Comparison of ENCODE assay signal across 1 cellular context in the genomic region with DNA sequence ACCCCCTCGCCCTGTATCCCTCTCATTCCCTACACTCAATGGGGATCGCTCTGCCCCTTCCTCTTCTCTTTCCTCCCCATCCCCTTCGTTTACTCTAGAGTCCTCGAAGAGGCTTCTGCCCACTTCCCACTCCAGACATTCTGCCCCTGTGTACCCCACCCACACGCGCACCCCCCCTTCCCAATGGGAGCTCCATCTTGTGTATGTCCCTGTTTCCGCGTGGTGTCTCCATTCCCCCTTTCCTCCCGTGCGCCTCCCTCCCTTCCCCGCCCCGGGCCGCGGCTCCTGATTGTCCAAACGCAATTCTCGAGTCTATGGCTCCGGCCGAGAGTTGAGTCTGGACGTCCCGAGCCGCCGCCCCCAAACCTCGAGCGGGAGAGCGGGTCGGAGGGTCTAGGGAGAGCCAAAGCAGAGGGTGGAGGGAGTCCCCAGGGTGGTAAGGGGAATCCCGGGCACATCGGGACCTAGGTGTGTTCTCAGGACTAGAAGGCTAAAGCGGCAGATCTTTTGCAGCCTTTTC.
A peak's percentile ranks its signal among the peaks of the same experiment; 100 is the strongest.
TF ChIP-seq lines count a peak whose summit lies in the region.

No MANE protein-coding gene starts in this region.

TF ChIP-seq in K562, 482 proteins besides CTCF, POLR2A, EP300 and RAD21 (continues in another document):
- TF ChIP-seq, protein P1, sequence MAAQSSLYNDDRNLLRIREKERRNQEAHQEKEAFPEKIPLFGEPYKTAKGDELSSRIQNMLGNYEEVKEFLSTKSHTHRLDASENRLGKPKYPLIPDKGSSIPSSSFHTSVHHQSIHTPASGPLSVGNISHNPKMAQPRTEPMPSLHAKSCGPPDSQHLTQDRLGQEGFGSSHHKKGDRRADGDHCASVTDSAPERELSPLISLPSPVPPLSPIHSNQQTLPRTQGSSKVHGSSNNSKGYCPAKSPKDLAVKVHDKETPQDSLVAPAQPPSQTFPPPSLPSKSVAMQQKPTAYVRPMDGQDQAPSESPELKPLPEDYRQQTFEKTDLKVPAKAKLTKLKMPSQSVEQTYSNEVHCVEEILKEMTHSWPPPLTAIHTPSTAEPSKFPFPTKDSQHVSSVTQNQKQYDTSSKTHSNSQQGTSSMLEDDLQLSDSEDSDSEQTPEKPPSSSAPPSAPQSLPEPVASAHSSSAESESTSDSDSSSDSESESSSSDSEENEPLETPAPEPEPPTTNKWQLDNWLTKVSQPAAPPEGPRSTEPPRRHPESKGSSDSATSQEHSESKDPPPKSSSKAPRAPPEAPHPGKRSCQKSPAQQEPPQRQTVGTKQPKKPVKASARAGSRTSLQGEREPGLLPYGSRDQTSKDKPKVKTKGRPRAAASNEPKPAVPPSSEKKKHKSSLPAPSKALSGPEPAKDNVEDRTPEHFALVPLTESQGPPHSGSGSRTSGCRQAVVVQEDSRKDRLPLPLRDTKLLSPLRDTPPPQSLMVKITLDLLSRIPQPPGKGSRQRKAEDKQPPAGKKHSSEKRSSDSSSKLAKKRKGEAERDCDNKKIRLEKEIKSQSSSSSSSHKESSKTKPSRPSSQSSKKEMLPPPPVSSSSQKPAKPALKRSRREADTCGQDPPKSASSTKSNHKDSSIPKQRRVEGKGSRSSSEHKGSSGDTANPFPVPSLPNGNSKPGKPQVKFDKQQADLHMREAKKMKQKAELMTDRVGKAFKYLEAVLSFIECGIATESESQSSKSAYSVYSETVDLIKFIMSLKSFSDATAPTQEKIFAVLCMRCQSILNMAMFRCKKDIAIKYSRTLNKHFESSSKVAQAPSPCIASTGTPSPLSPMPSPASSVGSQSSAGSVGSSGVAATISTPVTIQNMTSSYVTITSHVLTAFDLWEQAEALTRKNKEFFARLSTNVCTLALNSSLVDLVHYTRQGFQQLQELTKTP (IDR thresholded peaks at IDR 0.05; ENCODE audit: low read depth in 1 of 2, partially characterized antibody in 2 of 2), result no peak
- TF ChIP-seq MTF1 (CRISPR knock-in tag; IDR thresholded peaks at IDR 0.05; ENCODE audit: borderline replicate concordance) (no peak), HDAC1 (IDR thresholded peaks at IDR 0.05) (no peak), ZNF436 (CRISPR knock-in tag; IDR thresholded peaks at IDR 0.05) (no peak), MYNN (IDR thresholded peaks at IDR 0.05) (0 out of 2 replicates have a peak, but pooled peaks have one; percentile 22), MYNN (CRISPR knock-in tag; IDR thresholded peaks at IDR 0.05) (no peak), TFE3 (CRISPR knock-in tag; IDR thresholded peaks at IDR 0.05) (peak; percentile 11; the same call in 1 of the 2 replicates), CEBPB (tag; IDR thresholded peaks at IDR 0.05) (no peak), MXI1 (IDR thresholded peaks at IDR 0.05; ENCODE audit: low read depth, low read length) (no peak), PCBP2 (IDR thresholded peaks at IDR 0.05; ENCODE audit: low read depth, low read length, poor library complexity, severe bottlenecking) (no peak), ZNF174 (CRISPR knock-in tag; IDR thresholded peaks at IDR 0.05) (no peak), GATA2 (CRISPR knock-in tag; IDR thresholded peaks at IDR 0.05) (no peak), ZNF224 (CRISPR knock-in tag; IDR thresholded peaks at IDR 0.05) (0 out of 2 replicates have a peak, but pooled peaks have one; percentile 44), MBD1 (CRISPR knock-in tag; IDR thresholded peaks at IDR 0.05) (no peak), JUN (IDR thresholded peaks at IDR 0.05; ENCODE audit: borderline replicate concordance, low read depth, low read length) (no peak), JUN (CRISPR knock-in tag; IDR thresholded peaks at IDR 0.05; ENCODE audit: borderline replicate concordance) (peak; percentile 11; the same call in 1 of the 2 replicates), CHD2 (IDR thresholded peaks at IDR 0.05; ENCODE audit: low read depth, low read length) (peak; percentile 52; the same call in 1 of the 2 replicates), FIP1L1 (IDR thresholded peaks at IDR 0.05; ENCODE audit: low read depth, low read length, poor library complexity, severe bottlenecking) (no peak), SMARCE1 (IDR thresholded peaks at IDR 0.05) (0 out of 2 replicates have a peak, but pooled peaks have one; percentile 26), C11orf30 (IDR thresholded peaks at IDR 0.05; ENCODE audit: low read depth) (no peak), PRPF4 (IDR thresholded peaks at IDR 0.05; ENCODE audit: insufficient read depth, low read depth, low read length, poor library complexity, severe bottlenecking) (no peak), LARP7 (IDR thresholded peaks at IDR 0.05) (no peak; the same call in 1 of the 2 replicates), RB1 (IDR thresholded peaks at IDR 0.05; ENCODE audit: low read depth) (peak; percentile 5; the same call in 1 of the 2 replicates), NUFIP1 (IDR thresholded peaks at IDR 0.05; ENCODE audit: partially characterized antibody) (no peak), ZNF561 (CRISPR knock-in tag; conservative IDR thresholded peaks at IDR 0.05) (no peak), KAT7 (CRISPR knock-in tag; IDR thresholded peaks at IDR 0.05; ENCODE audit: borderline replicate concordance) (peak; percentile 85; the same call in 1 of the 2 replicates), YY1 (IDR thresholded peaks at IDR 0.05; ENCODE audit: borderline replicate concordance in 1 of 3, control insufficient read depth in 1 of 3, extremely low read depth in 1 of 3, insufficient read depth in 3 of 3, insufficient read length in 1 of 3, insufficient replicate concordance in 2 of 3, low read depth in 1 of 3, low read length in 2 of 3) (peak in 1 of 3 experiments; percentile 26), ZNF780A (CRISPR knock-in tag; IDR thresholded peaks at IDR 0.05) (no peak), SMARCC2 (IDR thresholded peaks at IDR 0.05; ENCODE audit: low read depth) (peak; percentile 21; the same call in 1 of the 2 replicates), ADNP (tag; IDR thresholded peaks at IDR 0.05) (no peak), HSF4 (CRISPR knock-in tag; IDR thresholded peaks at IDR 0.05; ENCODE audit: borderline replicate concordance) (no peak), BRCA1 (IDR thresholded peaks at IDR 0.05) (no peak), BRCA1 (CRISPR knock-in tag; IDR thresholded peaks at IDR 0.05) (no peak), ZNF212 (CRISPR knock-in tag; IDR thresholded peaks at IDR 0.05) (no peak), TAF7 (tag; IDR thresholded peaks at IDR 0.05) (0 out of 2 replicates have a peak, but pooled peaks have one; percentile 22), EGR1 (conservative IDR thresholded peaks at IDR 0.05) (peak; percentile 44; the same call in 1 of the 2 replicates), ZHX1 (conservative IDR thresholded peaks at IDR 0.05; ENCODE audit: low read length) (no peak), NFYB (IDR thresholded peaks at IDR 0.05; ENCODE audit: extremely low read depth, insufficient read length) (no peak), ZNF518B (CRISPR knock-in tag; IDR thresholded peaks at IDR 0.05) (no peak), SIN3B (IDR thresholded peaks at IDR 0.05; ENCODE audit: low read depth) (no peak), ZNF165 (CRISPR knock-in tag; IDR thresholded peaks at IDR 0.05; ENCODE audit: borderline replicate concordance) (no peak)
- TF ChIP-seq, protein P2, sequence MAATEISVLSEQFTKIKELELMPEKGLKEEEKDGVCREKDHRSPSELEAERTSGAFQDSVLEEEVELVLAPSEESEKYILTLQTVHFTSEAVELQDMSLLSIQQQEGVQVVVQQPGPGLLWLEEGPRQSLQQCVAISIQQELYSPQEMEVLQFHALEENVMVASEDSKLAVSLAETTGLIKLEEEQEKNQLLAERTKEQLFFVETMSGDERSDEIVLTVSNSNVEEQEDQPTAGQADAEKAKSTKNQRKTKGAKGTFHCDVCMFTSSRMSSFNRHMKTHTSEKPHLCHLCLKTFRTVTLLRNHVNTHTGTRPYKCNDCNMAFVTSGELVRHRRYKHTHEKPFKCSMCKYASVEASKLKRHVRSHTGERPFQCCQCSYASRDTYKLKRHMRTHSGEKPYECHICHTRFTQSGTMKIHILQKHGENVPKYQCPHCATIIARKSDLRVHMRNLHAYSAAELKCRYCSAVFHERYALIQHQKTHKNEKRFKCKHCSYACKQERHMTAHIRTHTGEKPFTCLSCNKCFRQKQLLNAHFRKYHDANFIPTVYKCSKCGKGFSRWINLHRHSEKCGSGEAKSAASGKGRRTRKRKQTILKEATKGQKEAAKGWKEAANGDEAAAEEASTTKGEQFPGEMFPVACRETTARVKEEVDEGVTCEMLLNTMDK (IDR thresholded peaks at IDR 0.05; ENCODE audit: borderline replicate concordance, insufficient read depth, low read depth, low read length, poor library complexity, severe bottlenecking), result no peak
- TF ChIP-seq, protein P3, sequence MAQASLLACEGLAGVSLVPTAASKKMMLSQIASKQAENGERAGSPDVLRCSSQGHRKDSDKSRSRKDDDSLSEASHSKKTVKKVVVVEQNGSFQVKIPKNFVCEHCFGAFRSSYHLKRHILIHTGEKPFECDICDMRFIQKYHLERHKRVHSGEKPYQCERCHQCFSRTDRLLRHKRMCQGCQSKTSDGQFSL (CRISPR knock-in tag; IDR thresholded peaks at IDR 0.05), result 0 out of 2 replicates have a peak, but pooled peaks have one; percentile 34
- TF ChIP-seq, protein P3 (tag; IDR thresholded peaks at IDR 0.05), result no peak
- TF ChIP-seq, protein P4, sequence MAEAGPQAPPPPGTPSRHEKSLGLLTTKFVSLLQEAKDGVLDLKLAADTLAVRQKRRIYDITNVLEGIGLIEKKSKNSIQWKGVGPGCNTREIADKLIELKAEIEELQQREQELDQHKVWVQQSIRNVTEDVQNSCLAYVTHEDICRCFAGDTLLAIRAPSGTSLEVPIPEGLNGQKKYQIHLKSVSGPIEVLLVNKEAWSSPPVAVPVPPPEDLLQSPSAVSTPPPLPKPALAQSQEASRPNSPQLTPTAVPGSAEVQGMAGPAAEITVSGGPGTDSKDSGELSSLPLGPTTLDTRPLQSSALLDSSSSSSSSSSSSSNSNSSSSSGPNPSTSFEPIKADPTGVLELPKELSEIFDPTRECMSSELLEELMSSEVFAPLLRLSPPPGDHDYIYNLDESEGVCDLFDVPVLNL (CRISPR knock-in tag; IDR thresholded peaks at IDR 0.05; ENCODE audit: low read depth), result no peak
